In the genomic region with DNA sequence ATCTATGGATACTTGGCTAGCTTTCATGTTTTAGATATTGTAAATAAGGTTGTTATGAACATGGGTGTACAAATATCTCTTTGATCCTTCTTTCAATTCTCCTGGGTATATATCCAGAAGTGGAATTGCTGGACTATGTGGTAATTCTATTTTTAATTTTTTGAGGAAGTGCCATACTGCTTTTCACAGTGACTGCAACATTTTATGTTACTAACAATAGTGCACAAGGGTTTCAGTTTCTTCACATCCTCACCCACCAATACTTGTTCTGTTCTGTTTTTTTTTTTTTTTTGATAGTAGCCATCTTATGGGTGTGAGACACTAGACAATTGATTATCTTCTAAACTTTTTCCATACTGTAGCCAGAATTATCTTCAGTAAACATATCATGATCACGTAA, we compare ENCODE assay signal across 1 cellular context.
TF ChIP-seq lines count a peak whose summit lies in the region.

No MANE protein-coding gene starts in this region.

TF ChIP-seq in HepG2, 621 proteins besides CTCF, POLR2A, EP300 and RAD21:
- TF ChIP-seq TBL1XR1 (IDR thresholded peaks at IDR 0.05; ENCODE audit: borderline replicate concordance, low read length, partially characterized antibody) (no peak), NR2F6 (IDR thresholded peaks at IDR 0.05) (no peak), NR2F6 (CRISPR knock-in tag; IDR thresholded peaks at IDR 0.05) (no peak), POLR2AphosphoS2 (IDR thresholded peaks at IDR 0.05; ENCODE audit: low read depth, low read length) (no peak), TGIF2 (CRISPR knock-in tag; IDR thresholded peaks at IDR 0.05) (no peak), RBAK (CRISPR knock-in tag; IDR thresholded peaks at IDR 0.05) (no peak), SMYD3 (CRISPR knock-in tag; IDR thresholded peaks at IDR 0.05) (no peak), ZNF572 (CRISPR knock-in tag; IDR thresholded peaks at IDR 0.05) (no peak)
- TF ChIP-seq, protein P1, sequence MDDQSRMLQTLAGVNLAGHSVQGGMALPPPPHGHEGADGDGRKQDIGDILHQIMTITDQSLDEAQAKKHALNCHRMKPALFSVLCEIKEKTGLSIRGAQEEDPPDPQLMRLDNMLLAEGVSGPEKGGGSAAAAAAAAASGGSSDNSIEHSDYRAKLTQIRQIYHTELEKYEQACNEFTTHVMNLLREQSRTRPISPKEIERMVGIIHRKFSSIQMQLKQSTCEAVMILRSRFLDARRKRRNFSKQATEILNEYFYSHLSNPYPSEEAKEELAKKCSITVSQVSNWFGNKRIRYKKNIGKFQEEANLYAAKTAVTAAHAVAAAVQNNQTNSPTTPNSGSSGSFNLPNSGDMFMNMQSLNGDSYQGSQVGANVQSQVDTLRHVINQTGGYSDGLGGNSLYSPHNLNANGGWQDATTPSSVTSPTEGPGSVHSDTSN (CRISPR knock-in tag; IDR thresholded peaks at IDR 0.05; ENCODE audit: borderline replicate concordance) = no peak
- TF ChIP-seq, protein P2, sequence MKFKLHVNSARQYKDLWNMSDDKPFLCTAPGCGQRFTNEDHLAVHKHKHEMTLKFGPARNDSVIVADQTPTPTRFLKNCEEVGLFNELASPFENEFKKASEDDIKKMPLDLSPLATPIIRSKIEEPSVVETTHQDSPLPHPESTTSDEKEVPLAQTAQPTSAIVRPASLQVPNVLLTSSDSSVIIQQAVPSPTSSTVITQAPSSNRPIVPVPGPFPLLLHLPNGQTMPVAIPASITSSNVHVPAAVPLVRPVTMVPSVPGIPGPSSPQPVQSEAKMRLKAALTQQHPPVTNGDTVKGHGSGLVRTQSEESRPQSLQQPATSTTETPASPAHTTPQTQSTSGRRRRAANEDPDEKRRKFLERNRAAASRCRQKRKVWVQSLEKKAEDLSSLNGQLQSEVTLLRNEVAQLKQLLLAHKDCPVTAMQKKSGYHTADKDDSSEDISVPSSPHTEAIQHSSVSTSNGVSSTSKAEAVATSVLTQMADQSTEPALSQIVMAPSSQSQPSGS (CRISPR knock-in tag; IDR thresholded peaks at IDR 0.05) = no peak
